14 cellular contexts compared by ENCODE assay signal in the genomic region with DNA sequence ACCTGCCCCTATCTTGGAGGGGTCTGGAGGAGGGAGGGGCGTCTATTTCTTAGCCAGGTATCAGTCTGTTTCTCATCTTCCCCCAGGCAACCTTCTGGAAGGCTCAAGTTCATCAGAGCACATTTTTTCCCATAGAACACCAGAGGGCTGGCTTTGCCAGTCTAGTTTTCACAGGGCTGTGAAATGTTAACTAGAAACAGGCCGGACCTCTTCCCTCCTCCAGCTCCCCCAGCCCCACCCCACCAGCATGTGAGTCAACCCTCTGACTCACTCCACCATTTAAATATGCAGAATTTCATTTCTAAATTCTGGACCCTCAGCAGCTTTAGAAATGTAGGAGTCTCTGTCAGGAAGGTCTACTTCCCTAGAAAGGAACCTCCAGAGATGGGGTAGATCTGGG.
DNase-seq lines count a peak whose midpoint lies in the region; ATAC-seq and TF ChIP-seq lines count a peak whose summit lies in the region.
"Had no signal": no experiment of that assay in that cellular context is flagged by ENCODE, and none has a peak within 500 bp of the region (broad histone marks: within the 10 kb centered on the region; RNA-seq: fewer than 3 reads in every experiment).

No MANE protein-coding gene starts in this region.

- no peaks in the 10 kb centered on the region for H3K27me3 Mint-ChIP-seq in stimulated activated naive B cell treated with anti-CD40 and anti-IgM and Interleukin-4, amounts not matched to agents 10 μg/mL and 1 μg/mL and 100 μg/mL, for 72 hours

- no peaks in the 10 kb centered on the region for H3K9me3 Mint-ChIP-seq in stimulated activated naive B cell treated with anti-CD40 and anti-IgM and Interleukin-4, amounts not matched to agents 10 μg/mL and 1 μg/mL and 100 μg/mL, for 72 hours

- DNase-seq in A172 (ENCODE audit: low spot score) (peak; percentile 27), HS-5 (ENCODE audit: low read depth) (peak; percentile 42), cardiac fibroblast (ENCODE audit: low read depth in 2 of 2) (peak; percentile 40 to 66), kidney tubule cell (ENCODE audit: low spot score) (peak; percentile 57), cerebellar nuclear complex (lab: John Stamatoyannopoulos, UW) (no peak), NCI-H146 (lab: John Stamatoyannopoulos, UW) (no peak)
- DNase-seq in stimulated activated naive B cell treated with anti-CD40 and anti-IgM and Interleukin-4, amounts not matched to agents 10 μg/mL and 1 μg/mL and 100 μg/mL, for 72 hours = no peak
- DNase-seq: caudate nucleus; DMS53; kidney glomerular epithelial cell; NK-92 treated with Interleukin-12 subunit alpha and Interleukin-12 subunit beta, amount 100 ng/mL, for 24 hours had no signal

- H3K4me3 Mint-ChIP-seq in stimulated activated naive B cell treated with anti-CD40 and anti-IgM and Interleukin-4, amounts not matched to agents 10 μg/mL and 1 μg/mL and 100 μg/mL, for 72 hours = no peak overlapping the region
- H3K4me3 Mint-ChIP-seq: neural crest cell had no signal

- H3K4me1 Mint-ChIP-seq in stimulated activated naive B cell treated with anti-CD40 and anti-IgM and Interleukin-4, amounts not matched to agents 10 μg/mL and 1 μg/mL and 100 μg/mL, for 72 hours = no peaks in the 10 kb centered on the region

- no peak overlapping the region for H3K4me3 ChIP-seq in cardiac fibroblast (replicated peaks in 1 of 2; ENCODE audit: low read depth in 2 of 2, low read length in 2 of 2)
- H3K4me3 ChIP-seq: spleen had no signal

- TF ChIP-seq CTCF in cardiac fibroblast (IDR thresholded peaks at IDR 0.05; ENCODE audit: low read depth, low read length) = no peak

- no peak overlapping the region for H3K27ac Mint-ChIP-seq in stimulated activated naive B cell treated with anti-CD40 and anti-IgM and Interleukin-4, amounts not matched to agents 10 μg/mL and 1 μg/mL and 100 μg/mL, for 72 hours

- no peaks in the 10 kb centered on the region for H3K36me3 Mint-ChIP-seq in stimulated activated naive B cell treated with anti-CD40 and anti-IgM and Interleukin-4, amounts not matched to agents 10 μg/mL and 1 μg/mL and 100 μg/mL, for 72 hours

- ATAC-seq in stimulated activated naive B cell treated with anti-CD40 and anti-IgM and Interleukin-4, amounts not matched to agents 10 μg/mL and 1 μg/mL and 100 μg/mL, for 72 hours (replicated peaks) = no peak
- no peak for ATAC-seq in HG02840 (IDR thresholded peaks at IDR 0.05; ENCODE audit: low FRiP score, unreplicated experiment)

Comparison
In these comparisons a context has a peak if more than half of its experiments do, and no peak if none do; other contexts are left out.
1. DNase-seq: peak in A172 (single experiment), HS-5 (single experiment), cardiac fibroblast (2 of 2) and kidney tubule cell (single experiment); none in stimulated activated naive B cell treated with anti-CD40 and anti-IgM and Interleukin-4, amounts not matched to agents 10 μg/mL and 1 μg/mL and 100 μg/mL, for 72 hours (single experiment), cerebellar nuclear complex (0 of 2) and NCI-H146 (single experiment).